1 cellular context compared by ENCODE assay signal in the genomic region with DNA sequence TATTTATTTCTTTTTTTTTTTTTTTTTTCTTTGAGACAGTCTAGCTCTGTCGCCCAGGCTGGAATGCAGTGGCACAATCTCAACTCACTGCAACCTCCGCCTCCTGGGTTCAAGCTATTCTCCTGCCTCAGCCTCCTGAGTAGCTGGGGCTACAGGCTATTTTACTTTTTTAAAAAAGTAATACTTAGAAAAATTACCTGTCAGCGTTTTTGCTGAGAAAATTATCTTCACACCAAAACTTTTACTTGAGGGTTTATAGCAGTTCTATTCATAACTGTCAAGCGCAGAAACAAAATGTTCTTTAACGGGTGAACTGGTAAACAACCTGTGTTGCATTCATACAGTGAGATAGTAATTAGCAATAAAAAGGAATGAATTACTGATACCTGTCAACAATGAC.
A peak's percentile ranks its signal among the peaks of the same experiment; 100 is the strongest.
TF ChIP-seq lines count a peak whose summit lies in the region.

No MANE protein-coding gene starts in this region.

TF ChIP-seq in A549, 52 proteins besides CTCF, POLR2A, EP300 and RAD21:
- TF ChIP-seq, protein P1, sequence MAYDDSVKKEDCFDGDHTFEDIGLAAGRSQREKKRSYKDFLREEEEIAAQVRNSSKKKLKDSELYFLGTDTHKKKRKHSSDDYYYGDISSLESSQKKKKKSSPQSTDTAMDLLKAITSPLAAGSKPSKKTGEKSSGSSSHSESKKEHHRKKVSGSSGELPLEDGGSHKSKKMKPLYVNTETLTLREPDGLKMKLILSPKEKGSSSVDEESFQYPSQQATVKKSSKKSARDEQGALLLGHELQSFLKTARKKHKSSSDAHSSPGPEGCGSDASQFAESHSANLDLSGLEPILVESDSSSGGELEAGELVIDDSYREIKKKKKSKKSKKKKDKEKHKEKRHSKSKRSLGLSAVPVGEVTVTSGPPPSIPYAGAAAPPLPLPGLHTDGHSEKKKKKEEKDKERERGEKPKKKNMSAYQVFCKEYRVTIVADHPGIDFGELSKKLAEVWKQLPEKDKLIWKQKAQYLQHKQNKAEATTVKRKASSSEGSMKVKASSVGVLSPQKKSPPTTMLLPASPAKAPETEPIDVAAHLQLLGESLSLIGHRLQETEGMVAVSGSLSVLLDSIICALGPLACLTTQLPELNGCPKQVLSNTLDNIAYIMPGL (CRISPR knock-in tag; IDR thresholded peaks at IDR 0.05; ENCODE audit: borderline replicate concordance): no peak
- TF ChIP-seq HEYL (CRISPR knock-in tag; IDR thresholded peaks at IDR 0.05) (no peak), MAFK (IDR thresholded peaks at IDR 0.05; ENCODE audit: partially characterized antibody) (peak; percentile 72)
